In genomic region chr16:89053725-89054029, GRCh38 we compare ENCODE assay signal across 1 cellular context.
TF ChIP-seq lines count a peak whose summit lies in the region.

No MANE protein-coding gene starts in this region.

TF ChIP-seq in HepG2, 621 proteins besides CTCF, POLR2A, EP300 and RAD21 (continued from another document):
- TF ChIP-seq ZNF441 (CRISPR knock-in tag; IDR thresholded peaks at IDR 0.05; ENCODE audit: borderline replicate concordance): no peak
- TF ChIP-seq, protein P1, sequence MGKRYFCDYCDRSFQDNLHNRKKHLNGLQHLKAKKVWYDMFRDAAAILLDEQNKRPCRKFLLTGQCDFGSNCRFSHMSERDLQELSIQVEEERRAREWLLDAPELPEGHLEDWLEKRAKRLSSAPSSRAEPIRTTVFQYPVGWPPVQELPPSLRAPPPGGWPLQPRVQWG (CRISPR knock-in tag; IDR thresholded peaks at IDR 0.05; ENCODE audit: borderline replicate concordance, low read depth): no peak
- TF ChIP-seq ATM (IDR thresholded peaks at IDR 0.05; ENCODE audit: borderline replicate concordance): no peak
- TF ChIP-seq ZNF414 (CRISPR knock-in tag; IDR thresholded peaks at IDR 0.05): no peak
- TF ChIP-seq ZNF713 (CRISPR knock-in tag; IDR thresholded peaks at IDR 0.05): no peak
- TF ChIP-seq AGO2 (optimal IDR thresholded peaks at IDR 0.05; ENCODE audit: low read depth, low read length): peak; percentile 3
- TF ChIP-seq GTF3A (CRISPR knock-in tag; conservative IDR thresholded peaks at IDR 0.05): no peak
